26 cellular contexts compared by ENCODE assay signal in genomic region chr2:199999166-199999565, GRCh38. TPM values are rescaled to one million over a fixed set of nuclear protein-coding genes. Genes with fewer than 3 reads are reported as not detected.
"Had no signal": no experiment of that assay in that cellular context is flagged by ENCODE, and none has a peak within 500 bp of the region (broad histone marks: within the 10 kb centered on the region; RNA-seq: fewer than 3 reads in every experiment).

No MANE protein-coding gene starts in this region.

- H3K36me3 ChIP-seq: adrenal gland, ascending aorta, breast epithelium, esophagus squamous epithelium, heart left ventricle had no signal

- H3K4me3 ChIP-seq: adrenal gland, ascending aorta, breast epithelium, coronary artery, dorsolateral prefrontal cortex, esophagus squamous epithelium, heart left ventricle had no signal

- FAIRE-seq: frontal cortex had no signal

- H3K27me3 ChIP-seq: adrenal gland, ascending aorta, breast epithelium, dorsolateral prefrontal cortex, esophagus squamous epithelium, heart left ventricle had no signal

- ATAC-seq: activated CD4-positive, alpha-beta T cell treated with anti-CD3 and anti-CD28 coated beads for 36 hours; activated CD8-positive, alpha-beta memory T cell treated with anti-CD3 and anti-CD28 coated beads, Interleukin-2, amount 10 ng/mL, durations not matched to agents 7 days and 5 days; activated CD8-positive, alpha-beta T cell treated with anti-CD3 and anti-CD28 coated beads, Interleukin-2, amount 10 ng/mL, durations not matched to agents 7 days and 5 days; activated naive CD8-positive, alpha-beta T cell treated with anti-CD3 and anti-CD28 coated beads, Interleukin-2, amount 50 U/mL, for 24 hours; heart left ventricle had no signal

- DNase-seq: activated CD4-positive, alpha-beta memory T cell treated with anti-CD3 and anti-CD28 coated beads for 36 hours; activated CD4-positive, alpha-beta T cell treated with anti-CD3 and anti-CD28 coated beads for 36 hours; activated CD4-positive, alpha-beta T cell treated with anti-CD3 and anti-CD28 coated beads, Interleukin-2, amount 10 ng/mL, durations not matched to agents 24 days and 14 days; activated CD4-positive, CD25-positive, alpha-beta regulatory T cell; activated CD4-positive, CD25-positive, alpha-beta regulatory T cell treated with anti-CD3 and anti-CD28 coated beads, Interleukin-2, amount 50 U/mL, for 72 hours; activated CD8-positive, alpha-beta memory T cell treated with anti-CD3 and anti-CD28 coated beads, Interleukin-2, amount 10 ng/mL, durations not matched to agents 7 days and 5 days; activated CD8-positive, alpha-beta memory T cell treated with anti-CD3 and anti-CD28 coated beads, Interleukin-2, amount 50 U/mL, for 4 hours; activated CD8-positive, alpha-beta T cell treated with anti-CD3 and anti-CD28 coated beads, Interleukin-2, amount 10 ng/mL, durations not matched to agents 7 days and 5 days; activated effector memory CD4-positive, alpha-beta T cell treated with anti-CD3 and anti-CD28 coated beads, Interleukin-2, amount 50 U/mL, for 16 hours; activated naive CD4-positive, alpha-beta T cell treated with anti-CD3 and anti-CD28 coated beads for 36 hours; activated naive CD8-positive, alpha-beta T cell treated with anti-CD3 and anti-CD28 coated beads for 36 hours; activated naive CD8-positive, alpha-beta T cell treated with anti-CD3 and anti-CD28 coated beads, Interleukin-2, amount 50 U/mL, for 24 hours; activated T-cell treated with anti-CD3 and anti-CD28 coated beads, Interleukin-2, amount 50 U/mL, for 1 hour; activated T-cell treated with anti-CD3 and anti-CD28 coated beads, Interleukin-2, amount 50 U/mL, for 48 hours; adrenal gland; dorsolateral prefrontal cortex; effector memory CD4-positive, alpha-beta T cell; endodermal cell; erythroblast; esophagus squamous epithelium; heart left ventricle; T-helper 2 cell had no signal

- H3K27ac ChIP-seq: adrenal gland, ascending aorta, breast epithelium, coronary artery, dorsolateral prefrontal cortex, esophagus squamous epithelium, heart left ventricle had no signal

- H3K9me3 ChIP-seq: adrenal gland, ascending aorta, breast epithelium, esophagus squamous epithelium, heart left ventricle had no signal

- H3K4me1 ChIP-seq: adrenal gland, ascending aorta, breast epithelium, esophagus squamous epithelium had no signal

RNA-seq across cellular contexts. Expression of gene TYW5, which starts 43.9 kb away (rescaled TPM):
- total RNA-seq: ascending aorta had no signal
